In the genomic region with DNA sequence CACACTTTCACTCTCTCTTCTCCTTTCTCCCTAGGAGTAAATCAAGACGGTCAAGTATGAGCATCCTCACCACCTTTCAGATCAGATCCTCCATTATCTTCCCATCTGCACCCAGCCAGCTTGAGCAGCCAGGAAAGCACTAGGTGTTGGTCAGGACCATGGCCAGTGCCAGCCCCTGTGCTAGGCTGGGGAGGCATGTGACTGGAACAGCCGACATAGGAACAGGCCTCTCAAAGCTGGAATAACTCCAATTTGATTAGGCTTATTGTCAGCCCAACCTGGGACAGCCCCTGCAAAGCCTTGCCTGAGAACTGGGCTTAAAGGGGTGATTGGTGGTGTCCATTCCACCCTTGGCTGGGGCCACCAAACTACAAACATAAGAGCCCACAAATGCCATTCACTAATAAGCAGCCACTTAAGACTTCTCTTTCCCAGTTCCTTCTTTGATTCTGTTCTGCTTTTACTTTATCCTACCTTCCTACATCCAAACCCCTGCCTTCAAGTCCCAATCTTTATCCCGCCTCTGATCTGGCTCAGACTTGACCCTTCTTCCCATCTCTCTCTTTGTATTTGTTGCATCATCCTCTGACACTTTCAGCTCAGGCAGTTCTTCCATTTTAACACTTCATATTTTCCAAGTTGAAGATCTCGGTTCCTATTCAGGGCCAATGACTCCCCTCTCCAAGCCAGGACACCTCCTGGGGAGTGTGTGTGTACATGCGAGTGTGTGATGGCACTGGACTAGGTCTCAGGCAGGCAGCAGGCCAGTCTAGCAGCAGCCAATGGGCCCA, we compare ENCODE assay signal across 15 cellular contexts.
DNase-seq lines count a peak whose midpoint lies in the region; ATAC-seq lines count a peak whose summit lies in the region.
"Had no signal": no experiment of that assay in that cellular context is flagged by ENCODE, and none has a peak within 500 bp of the region (broad histone marks: within the 10 kb centered on the region; RNA-seq: fewer than 3 reads in every experiment).

No MANE protein-coding gene starts in this region.

- ATAC-seq in GM18909 (IDR thresholded peaks at IDR 0.05; ENCODE audit: poor library complexity, unreplicated experiment) (no peak), GM21423 (IDR thresholded peaks at IDR 0.05; ENCODE audit: unreplicated experiment) (no peak)
- ATAC-seq: CD8-positive, alpha-beta T cell; heart right ventricle; stimulated activated memory B cell treated with anti-CD40 and anti-IgM and Interleukin-4, amounts not matched to agents 10 μg/mL and 1 μg/mL and 100 μg/mL, for 72 hours; T-helper 17 cell had no signal

- DNase-seq in AG08395 (ENCODE audit: low spot score) (peak; percentile 19), HuH-7 (ENCODE audit: low spot score) (peak; percentile 28), amniotic epithelial cell (ENCODE audit: low read depth) (peak; percentile 27), islet precursor cell (peak; percentile 81), epidermal melanocyte (ENCODE audit: insufficient read length, low spot score) (no peak)
- DNase-seq in T-helper 2 cell treated with Interferon-gamma antibody and Interleukin-4, amounts not matched to agents 5 μg/mL and 100 μg/mL, for 36 hours (ENCODE audit: low spot score), result no peak
- DNase-seq: CD8-positive, alpha-beta T cell; heart right ventricle; naive B cell; NCI-H524; T-helper 17 cell had no signal

- no peaks in the 10 kb centered on the region for H3K36me3 Mint-ChIP-seq in T-helper 2 cell treated with Interferon-gamma antibody and Interleukin-4, amounts not matched to agents 5 μg/mL and 100 μg/mL, for 36 hours (ENCODE audit: low read depth)
- H3K36me3 Mint-ChIP-seq: CD8-positive, alpha-beta T cell; stimulated activated memory B cell treated with anti-CD40 and anti-IgM and Interleukin-4, amounts not matched to agents 10 μg/mL and 1 μg/mL and 100 μg/mL, for 72 hours had no signal

- H3K27ac Mint-ChIP-seq in T-helper 2 cell treated with Interferon-gamma antibody and Interleukin-4, amounts not matched to agents 5 μg/mL and 100 μg/mL, for 36 hours, result no peak overlapping the region
- H3K27ac Mint-ChIP-seq: CD8-positive, alpha-beta T cell; IgD-negative memory B cell; stimulated activated memory B cell treated with anti-CD40 and anti-IgM and Interleukin-4, amounts not matched to agents 10 μg/mL and 1 μg/mL and 100 μg/mL, for 72 hours; T-helper 17 cell had no signal

- no peak overlapping the region for H3K4me3 Mint-ChIP-seq in T-helper 2 cell treated with Interferon-gamma antibody and Interleukin-4, amounts not matched to agents 5 μg/mL and 100 μg/mL, for 36 hours
- H3K4me3 Mint-ChIP-seq: CD8-positive, alpha-beta T cell; IgD-negative memory B cell; stimulated activated memory B cell treated with anti-CD40 and anti-IgM and Interleukin-4, amounts not matched to agents 10 μg/mL and 1 μg/mL and 100 μg/mL, for 72 hours; T-helper 17 cell had no signal

- H3K4me1 Mint-ChIP-seq in T-helper 2 cell treated with Interferon-gamma antibody and Interleukin-4, amounts not matched to agents 5 μg/mL and 100 μg/mL, for 36 hours (ENCODE audit: low read depth), result no peaks in the 10 kb centered on the region
- H3K4me1 Mint-ChIP-seq: T-helper 17 cell had no signal

- H3K9me3 Mint-ChIP-seq in T-helper 2 cell treated with Interferon-gamma antibody and Interleukin-4, amounts not matched to agents 5 μg/mL and 100 μg/mL, for 36 hours, result no peaks in the 10 kb centered on the region
- H3K9me3 Mint-ChIP-seq: CD8-positive, alpha-beta T cell; naive B cell; stimulated activated memory B cell treated with anti-CD40 and anti-IgM and Interleukin-4, amounts not matched to agents 10 μg/mL and 1 μg/mL and 100 μg/mL, for 72 hours had no signal

- H3K27me3 Mint-ChIP-seq in T-helper 2 cell treated with Interferon-gamma antibody and Interleukin-4, amounts not matched to agents 5 μg/mL and 100 μg/mL, for 36 hours (ENCODE audit: low read depth), result peaks cover 23% of the 10 kb centered on the region

Comparison
In these comparisons a context has a peak if more than half of its experiments do, and no peak if none do; other contexts are left out.
1. DNase-seq: peak in AG08395 (single experiment), HuH-7 (single experiment), amniotic epithelial cell (single experiment) and islet precursor cell (single experiment); none in T-helper 2 cell treated with Interferon-gamma antibody and Interleukin-4, amounts not matched to agents 5 μg/mL and 100 μg/mL, for 36 hours (single experiment) and epidermal melanocyte (single experiment).